1 cellular context compared by ENCODE assay signal in the genomic region with DNA sequence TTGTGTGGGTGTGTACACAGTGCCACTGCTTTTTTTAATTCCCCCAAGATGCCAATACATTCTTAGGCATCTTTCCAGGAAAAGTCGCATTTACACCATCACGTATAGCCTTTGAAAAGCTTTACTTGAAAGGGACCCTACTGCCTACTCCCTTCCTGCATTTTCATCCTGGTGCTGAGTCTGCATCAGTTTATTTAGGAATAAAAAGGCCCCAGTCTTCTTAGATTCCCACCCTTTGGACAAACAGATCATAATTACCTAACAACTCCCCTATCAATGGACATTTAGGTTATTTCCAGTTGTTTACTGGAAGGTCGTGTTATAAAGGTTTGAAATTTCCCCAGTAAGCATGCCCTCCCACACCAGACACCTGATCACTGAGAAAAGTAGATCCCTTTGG.
TF ChIP-seq lines count a peak whose summit lies in the region.

No MANE protein-coding gene starts in this region.

TF ChIP-seq in K562, 482 proteins besides CTCF, POLR2A, EP300 and RAD21:
- TF ChIP-seq SMC3 (conservative IDR thresholded peaks at IDR 0.05; ENCODE audit: insufficient read depth, low read depth, low read length) (no peak), SMAD1 (IDR thresholded peaks at IDR 0.05; ENCODE audit: low read depth, low read length, partially characterized antibody) (no peak), KLF6 (CRISPR knock-in tag; IDR thresholded peaks at IDR 0.05; ENCODE audit: borderline replicate concordance) (no peak), ZBTB17 (CRISPR knock-in tag; IDR thresholded peaks at IDR 0.05) (no peak)
- TF ChIP-seq, protein P1, sequence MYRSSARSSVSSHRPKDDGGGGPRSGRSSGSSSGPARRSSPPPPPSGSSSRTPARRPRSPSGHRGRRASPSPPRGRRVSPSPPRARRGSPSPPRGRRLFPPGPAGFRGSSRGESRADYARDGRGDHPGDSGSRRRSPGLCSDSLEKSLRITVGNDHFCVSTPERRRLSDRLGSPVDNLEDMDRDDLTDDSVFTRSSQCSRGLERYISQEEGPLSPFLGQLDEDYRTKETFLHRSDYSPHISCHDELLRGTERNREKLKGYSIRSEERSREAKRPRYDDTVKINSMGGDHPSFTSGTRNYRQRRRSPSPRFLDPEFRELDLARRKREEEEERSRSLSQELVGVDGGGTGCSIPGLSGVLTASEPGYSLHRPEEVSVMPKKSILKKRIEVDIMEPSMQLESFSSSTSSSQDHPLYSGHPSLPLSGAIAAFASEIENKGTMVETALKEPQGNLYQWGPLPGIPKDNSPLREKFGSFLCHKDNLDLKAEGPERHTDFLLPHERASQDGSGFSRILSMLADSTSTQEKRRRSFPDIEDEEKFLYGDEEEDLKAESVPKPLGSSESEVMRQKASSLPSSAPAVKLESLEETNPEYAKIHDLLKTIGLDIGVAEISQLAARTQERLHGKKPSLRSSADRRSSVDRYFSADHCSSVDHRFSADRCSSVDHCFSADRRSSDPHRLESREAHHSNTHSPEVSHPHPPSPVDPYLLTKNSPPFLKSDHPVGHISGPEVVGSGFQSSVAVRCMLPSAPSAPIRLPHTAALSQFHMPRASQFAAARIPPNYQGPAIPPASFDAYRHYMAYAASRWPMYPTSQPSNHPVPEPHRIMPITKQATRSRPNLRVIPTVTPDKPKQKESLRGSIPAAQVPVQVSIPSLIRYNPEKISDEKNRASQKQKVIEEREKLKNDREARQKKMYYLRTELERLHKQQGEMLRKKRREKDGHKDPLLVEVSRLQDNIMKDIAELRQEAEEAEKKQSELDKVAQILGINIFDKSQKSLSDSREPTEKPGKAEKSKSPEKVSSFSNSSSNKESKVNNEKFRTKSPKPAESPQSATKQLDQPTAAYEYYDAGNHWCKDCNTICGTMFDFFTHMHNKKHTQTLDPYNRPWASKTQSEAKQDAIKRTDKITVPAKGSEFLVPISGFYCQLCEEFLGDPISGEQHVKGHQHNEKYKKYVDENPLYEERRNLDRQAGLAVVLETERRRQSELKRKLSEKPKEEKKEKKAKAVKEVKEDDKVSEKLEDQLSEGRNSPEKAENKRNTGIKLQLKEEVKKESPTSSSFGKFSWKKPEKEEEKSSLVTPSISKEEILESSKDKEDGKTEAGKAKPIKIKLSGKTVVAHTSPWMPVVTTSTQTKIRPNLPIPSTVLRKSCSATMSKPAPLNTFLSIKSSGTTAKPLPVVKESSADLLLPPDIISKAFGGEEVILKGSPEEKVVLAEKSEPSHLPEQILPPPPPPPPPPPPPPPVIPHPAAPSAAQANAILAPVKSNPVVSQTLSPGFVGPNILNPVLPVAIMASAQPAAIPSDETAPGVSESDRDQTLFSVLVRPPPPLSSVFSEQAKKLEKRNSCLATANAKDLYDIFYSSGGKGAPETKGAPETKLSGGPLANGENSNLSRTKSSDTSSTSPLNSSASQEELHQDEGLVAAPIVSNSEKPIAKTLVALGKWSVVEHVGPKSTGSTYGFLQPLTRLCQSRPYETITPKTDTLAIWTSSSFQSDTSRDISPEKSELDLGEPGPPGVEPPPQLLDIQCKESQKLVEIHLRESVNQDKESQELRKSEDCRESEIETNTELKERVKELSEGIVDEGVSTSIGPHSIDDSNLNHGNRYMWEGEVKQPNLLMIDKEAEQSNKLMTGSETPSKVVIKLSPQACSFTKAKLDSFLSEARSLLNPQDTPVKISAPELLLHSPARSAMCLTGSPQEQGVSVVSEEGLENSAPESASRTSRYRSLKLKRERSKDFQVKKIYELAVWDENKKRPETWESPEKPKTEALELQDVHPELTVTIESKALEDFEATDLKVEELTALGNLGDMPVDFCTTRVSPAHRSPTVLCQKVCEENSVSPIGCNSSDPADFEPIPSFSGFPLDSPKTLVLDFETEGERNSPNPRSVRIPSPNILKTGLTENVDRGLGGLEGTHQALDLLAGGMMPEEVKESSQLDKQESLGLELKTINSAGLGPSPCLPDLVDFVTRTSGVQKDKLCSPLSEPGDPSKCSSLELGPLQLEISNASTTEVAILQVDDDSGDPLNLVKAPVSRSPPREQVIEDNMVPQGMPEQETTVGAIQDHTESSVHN (IDR thresholded peaks at IDR 0.05; ENCODE audit: borderline replicate concordance in 1 of 2, low read depth in 1 of 2), result no peak
- TF ChIP-seq, protein P2, sequence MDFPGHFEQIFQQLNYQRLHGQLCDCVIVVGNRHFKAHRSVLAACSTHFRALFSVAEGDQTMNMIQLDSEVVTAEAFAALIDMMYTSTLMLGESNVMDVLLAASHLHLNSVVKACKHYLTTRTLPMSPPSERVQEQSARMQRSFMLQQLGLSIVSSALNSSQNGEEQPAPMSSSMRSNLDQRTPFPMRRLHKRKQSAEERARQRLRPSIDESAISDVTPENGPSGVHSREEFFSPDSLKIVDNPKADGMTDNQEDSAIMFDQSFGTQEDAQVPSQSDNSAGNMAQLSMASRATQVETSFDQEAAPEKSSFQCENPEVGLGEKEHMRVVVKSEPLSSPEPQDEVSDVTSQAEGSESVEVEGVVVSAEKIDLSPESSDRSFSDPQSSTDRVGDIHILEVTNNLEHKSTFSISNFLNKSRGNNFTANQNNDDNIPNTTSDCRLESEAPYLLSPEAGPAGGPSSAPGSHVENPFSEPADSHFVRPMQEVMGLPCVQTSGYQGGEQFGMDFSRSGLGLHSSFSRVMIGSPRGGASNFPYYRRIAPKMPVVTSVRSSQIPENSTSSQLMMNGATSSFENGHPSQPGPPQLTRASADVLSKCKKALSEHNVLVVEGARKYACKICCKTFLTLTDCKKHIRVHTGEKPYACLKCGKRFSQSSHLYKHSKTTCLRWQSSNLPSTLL (IDR thresholded peaks at IDR 0.05), result no peak
